ENCODE assay signal across 8 cellular contexts in the genomic region with DNA sequence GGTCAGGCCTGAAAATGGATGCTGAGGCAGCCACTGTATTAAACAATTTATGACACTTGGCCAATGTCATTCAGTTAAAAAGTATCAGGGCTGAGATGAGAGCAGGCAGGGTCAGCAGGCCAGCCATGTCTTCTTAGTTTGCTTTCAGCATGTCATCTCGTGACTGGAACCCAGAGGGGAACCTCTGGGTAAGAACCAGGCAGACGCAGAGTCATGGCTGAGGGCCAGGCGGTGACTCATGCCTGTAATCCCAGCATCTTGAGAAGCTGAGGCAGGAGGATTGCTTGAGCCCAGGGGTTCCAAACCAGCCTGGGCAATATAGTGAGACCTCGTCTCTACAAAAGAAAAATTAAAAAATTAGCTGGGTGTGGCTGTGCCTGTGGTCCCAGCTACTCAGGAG. TPM values are rescaled to one million over a fixed set of nuclear protein-coding genes. Genes with fewer than 3 reads are reported as not detected.
DNase-seq lines count a peak whose midpoint lies in the region; ATAC-seq and TF ChIP-seq lines count a peak whose summit lies in the region.

No MANE protein-coding gene starts in this region.

- no peaks in the 10 kb centered on the region for H3K4me1 ChIP-seq in CD4-positive, alpha-beta memory T cell (ENCODE audit: insufficient read depth, low read length)

- no peak overlapping the region for H3K27ac ChIP-seq in epithelial cell of prostate
- H3K27ac ChIP-seq in CD4-positive, alpha-beta memory T cell (ENCODE audit: low read depth, low read length): no peak overlapping the region

- no peak overlapping the region for H3K4me3 ChIP-seq in CD4-positive, alpha-beta memory T cell (ENCODE audit: low read length in 2 of 2)

- no peak for ATAC-seq in GM21367 (IDR thresholded peaks at IDR 0.05; ENCODE audit: unreplicated experiment)
- no peak for ATAC-seq in HG02973 (IDR thresholded peaks at IDR 0.05; ENCODE audit: unreplicated experiment)

- no peaks in the 10 kb centered on the region for H3K36me3 Mint-ChIP-seq in Calu3 (ENCODE audit: insufficient read depth, unreplicated experiment)
- H3K36me3 Mint-ChIP-seq in osteocyte (ENCODE audit: unreplicated experiment): no peaks in the 10 kb centered on the region
- H3K36me3 Mint-ChIP-seq in CD4-positive, alpha-beta memory T cell: no peaks in the 10 kb centered on the region

- H3K27ac Mint-ChIP-seq in Calu3 (ENCODE audit: unreplicated experiment) (no peak overlapping the region), osteocyte (ENCODE audit: unreplicated experiment) (no peak overlapping the region)
- no peak overlapping the region for H3K27ac Mint-ChIP-seq in CD4-positive, alpha-beta memory T cell

- H3K27me3 Mint-ChIP-seq in Calu3 (ENCODE audit: unreplicated experiment): no peaks in the 10 kb centered on the region
- H3K27me3 Mint-ChIP-seq in osteocyte (ENCODE audit: unreplicated experiment): no peaks in the 10 kb centered on the region
- peaks cover 4 to 8% of the 10 kb centered on the region in 2 donors for H3K27me3 Mint-ChIP-seq in CD4-positive, alpha-beta memory T cell

- H3K9me3 ChIP-seq in CD4-positive, alpha-beta memory T cell (ENCODE audit: control insufficient read depth in 1 of 2, low read length in 2 of 2): no peaks in the 10 kb centered on the region

- BruUV-seq in Calu3 (replicated peaks; lab: Mats Ljungman, UMichigan): no TSS peak

- H3K9me3 Mint-ChIP-seq in Calu3 (ENCODE audit: low read depth, unreplicated experiment) (no peaks in the 10 kb centered on the region), osteocyte (ENCODE audit: unreplicated experiment) (peaks cover 3% of the 10 kb centered on the region)
- H3K9me3 Mint-ChIP-seq in CD4-positive, alpha-beta memory T cell: no peaks in the 10 kb centered on the region

- peak; percentile 72 for DNase-seq in Calu3
- DNase-seq in NOMO-1 treated with DMSO at 0.1 percent for 48 hours (lab: John Stamatoyannopoulos, UW; ENCODE audit: unreplicated experiment): peak; percentile 55
- DNase-seq in epithelial cell of prostate (ENCODE audit: low read depth, low spot score): peak; percentile 51
- peak; percentile 89 for DNase-seq in osteocyte (ENCODE audit: extremely low spot score, unreplicated experiment)
- no peak for DNase-seq in DMS114 treated with DMSO at 0.1 percent for 48 hours (lab: John Stamatoyannopoulos, UW; ENCODE audit: unreplicated experiment)
- no peak for DNase-seq in CD4-positive, alpha-beta memory T cell

- POLR2A ChIA-PET in CD4-positive, alpha-beta memory T cell (lab: Charles Lee; ENCODE audit: partially characterized antibody): no interaction called here

- CTCF ChIA-PET in Calu3 (lab: Charles Lee): no interaction called here
- CTCF ChIA-PET in CD4-positive, alpha-beta memory T cell (lab: Charles Lee; ENCODE audit: partially characterized antibody): interaction anchor here (1.1 kb wide), 1 partner anchor 9 kb away, joined by 3 read pairs; no protein-coding TSS in a partner anchor

- no peak for TF ChIP-seq CTCF in Calu3 (IDR thresholded peaks at IDR 0.05; ENCODE audit: unreplicated experiment)
- TF ChIP-seq CTCF in osteocyte (IDR thresholded peaks at IDR 0.05): no peak

- intact Hi-C loops in Calu3 (cut with micrococcal nuclease; ENCODE audit: unreplicated experiment): no loop called here
- intact Hi-C loops in CD4-positive, alpha-beta memory T cell (cut with micrococcal nuclease): no loop called here

- H3K27me3 ChIP-seq in CD4-positive, alpha-beta memory T cell (ENCODE audit: insufficient read depth, low read length): no peaks in the 10 kb centered on the region

- H3K4me1 Mint-ChIP-seq in Calu3 (ENCODE audit: low read depth, unreplicated experiment) (peaks cover 10% of the 10 kb centered on the region), osteocyte (ENCODE audit: unreplicated experiment) (peaks cover 34% of the 10 kb centered on the region)
- H3K4me1 Mint-ChIP-seq in CD4-positive, alpha-beta memory T cell: no peaks in the 10 kb centered on the region

- H3K36me3 ChIP-seq in CD4-positive, alpha-beta memory T cell (ENCODE audit: insufficient read depth, low read length): no peaks in the 10 kb centered on the region

- no peak overlapping the region for H3K4me3 Mint-ChIP-seq in Calu3 (ENCODE audit: low read depth, unreplicated experiment)
- H3K4me3 Mint-ChIP-seq in osteocyte (ENCODE audit: unreplicated experiment): no peak overlapping the region
- no peak overlapping the region for H3K4me3 Mint-ChIP-seq in CD4-positive, alpha-beta memory T cell

RNA-seq across cellular contexts. Expression of a gene that starts 11.8 kb away (rescaled TPM):
- total RNA-seq in Calu3 (2022) (0.47 TPM in 1 of 2 replicates, not detected in the other), osteocyte (not detected in 2 replicates)
- total RNA-seq in CD4-positive, alpha-beta memory T cell: under 1 TPM; 0.42 to 0.84 TPM
- not detected for polyA plus RNA-seq in CD4-positive, alpha-beta memory T cell

Comparison
In these comparisons a context has a peak if more than half of its experiments do, and no peak if none do; other contexts are left out.
1. DNase-seq: peak in Calu3 (single experiment), NOMO-1 treated with DMSO at 0.1 percent for 48 hours (single experiment), epithelial cell of prostate (single experiment) and osteocyte (single experiment); none in DMS114 treated with DMSO at 0.1 percent for 48 hours (single experiment) and CD4-positive, alpha-beta memory T cell (0 of 5).